Comparison of ENCODE assay signal across 8 cellular contexts in the genomic region with DNA sequence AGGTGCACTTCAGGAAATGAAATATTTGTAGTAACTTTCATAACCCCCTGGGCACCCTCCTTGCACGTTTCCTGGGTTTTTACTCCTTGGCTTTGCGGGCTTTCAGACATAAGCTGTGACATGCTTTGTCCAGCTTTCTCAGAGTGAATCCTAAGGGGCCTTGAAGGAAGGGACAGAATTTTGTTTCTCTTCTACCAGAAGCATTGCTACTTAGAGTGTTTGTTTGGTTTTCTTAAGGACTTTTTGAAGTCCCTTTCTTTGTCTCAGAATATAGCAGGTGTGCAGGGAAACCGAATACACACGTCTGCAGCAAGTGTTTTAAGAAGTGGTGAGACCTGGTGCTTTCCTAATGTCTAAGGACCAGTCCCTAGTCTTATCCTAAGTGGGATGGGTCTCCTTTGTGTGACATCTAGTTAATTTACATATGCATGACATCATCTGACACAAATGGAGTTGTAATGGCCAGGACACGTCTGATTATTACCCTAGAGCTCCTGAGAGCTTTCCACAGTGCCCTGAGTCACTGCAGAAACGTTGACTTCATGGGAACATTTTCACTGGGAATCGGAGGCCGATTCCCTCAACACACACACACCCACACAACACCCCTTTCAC. TPM values are rescaled to one million over a fixed set of nuclear protein-coding genes. Genes with fewer than 3 reads are reported as not detected.
DNase-seq lines count a peak whose midpoint lies in the region; ATAC-seq and TF ChIP-seq lines count a peak whose summit lies in the region.

No MANE protein-coding gene starts in this region.

- H3K4me1 Mint-ChIP-seq in progenitor cell of endocrine pancreas (ENCODE audit: low read depth) = peaks cover 8% of the 10 kb centered on the region

- no peaks in the 10 kb centered on the region for H3K9me3 ChIP-seq in Peyer's patch

- intact Hi-C loops in Right ventricle myocardium inferior (cut with DNase I) (no loop called here), cardiac septum (cut with DNase I) (no loop called here)

- no peaks in the 10 kb centered on the region for H3K9me3 Mint-ChIP-seq in progenitor cell of endocrine pancreas (ENCODE audit: low read depth)

- TF ChIP-seq CTCF in Peyer's patch (IDR thresholded peaks at IDR 0.05) (no peak), progenitor cell of endocrine pancreas (IDR thresholded peaks at IDR 0.05; ENCODE audit: unreplicated experiment) (no peak)

- DNase-seq in Right ventricle myocardium inferior (ENCODE audit: missing footprints) = no peak
- DNase-seq in cardiac septum (ENCODE audit: low spot score) = no peak
- peak in 1 of 3 donors; percentile 54 for DNase-seq in Peyer's patch
- DNase-seq in glomerular visceral epithelial cell (ENCODE audit: extremely low spot score) = peak; percentile 7
- no peak for DNase-seq in progenitor cell of endocrine pancreas (ENCODE audit: low spot score, unreplicated experiment)
- no peak for DNase-seq in NCI-H1930 (lab: John Stamatoyannopoulos, UW)
- DNase-seq in AML-193 (lab: John Stamatoyannopoulos, UW) = no peak
- no peak for DNase-seq in hippocampal formation (lab: John Stamatoyannopoulos, UW)

- H3K36me3 ChIP-seq in Peyer's patch = no peaks in the 10 kb centered on the region

- H3K4me1 ChIP-seq in Peyer's patch = peaks cover 0 to 4% (median 0%) of the 10 kb centered on the region in 4 donors

- peak overlapping the region; percentile 18 to 82 (median 63) for H3K27ac ChIP-seq in Peyer's patch

- peak overlapping the region; percentile 77 for H3K4me3 Mint-ChIP-seq in progenitor cell of endocrine pancreas (ENCODE audit: low read depth)

- peak overlapping the region; percentile 44 to 81 (median 60) for H3K4me3 ChIP-seq in Peyer's patch

- peaks cover 2% of the 10 kb centered on the region for H3K36me3 Mint-ChIP-seq in progenitor cell of endocrine pancreas (ENCODE audit: insufficient read depth)

- peak in 1 of 2 donors; percentile 51 for TF ChIP-seq POLR2A in Peyer's patch (IDR thresholded peaks at IDR 0.05)

- H3K27me3 ChIP-seq in Peyer's patch = no peaks in the 10 kb centered on the region

- peak; percentile 28 for ATAC-seq in Right ventricle myocardium inferior

- H3K27ac Mint-ChIP-seq in progenitor cell of endocrine pancreas = peak overlapping the region; percentile 88

- peaks cover 32% of the 10 kb centered on the region for H3K27me3 Mint-ChIP-seq in progenitor cell of endocrine pancreas

RNA-seq across cellular contexts. Expression of gene FAM149A, which starts 1.3 kb away (rescaled TPM):
- 13.9 TPM for total RNA-seq in Right ventricle myocardium inferior
- total RNA-seq in cardiac septum = 5.8 TPM
- total RNA-seq in Peyer's patch = 10 to 100 TPM; 11.2 to 14.0 (median 12.6) TPM
- total RNA-seq in progenitor cell of endocrine pancreas = 12.0 and 13.5 TPM in 2 replicates

RNA-seq across cellular contexts. Expression of gene TLR3, which starts 36.9 kb away (rescaled TPM):
- total RNA-seq in Right ventricle myocardium inferior (5.2 TPM), cardiac septum (2.3 TPM), Peyer's patch (10 to 100 TPM in 3 of 4 donors, 1 to 10 TPM in 1; 5.0 to 49.4 (median 12.8) TPM), progenitor cell of endocrine pancreas (0.11 TPM in 1 of 2 replicates, not detected in the other)
